Comparison of ENCODE assay signal across 1 cellular context in the genomic region with DNA sequence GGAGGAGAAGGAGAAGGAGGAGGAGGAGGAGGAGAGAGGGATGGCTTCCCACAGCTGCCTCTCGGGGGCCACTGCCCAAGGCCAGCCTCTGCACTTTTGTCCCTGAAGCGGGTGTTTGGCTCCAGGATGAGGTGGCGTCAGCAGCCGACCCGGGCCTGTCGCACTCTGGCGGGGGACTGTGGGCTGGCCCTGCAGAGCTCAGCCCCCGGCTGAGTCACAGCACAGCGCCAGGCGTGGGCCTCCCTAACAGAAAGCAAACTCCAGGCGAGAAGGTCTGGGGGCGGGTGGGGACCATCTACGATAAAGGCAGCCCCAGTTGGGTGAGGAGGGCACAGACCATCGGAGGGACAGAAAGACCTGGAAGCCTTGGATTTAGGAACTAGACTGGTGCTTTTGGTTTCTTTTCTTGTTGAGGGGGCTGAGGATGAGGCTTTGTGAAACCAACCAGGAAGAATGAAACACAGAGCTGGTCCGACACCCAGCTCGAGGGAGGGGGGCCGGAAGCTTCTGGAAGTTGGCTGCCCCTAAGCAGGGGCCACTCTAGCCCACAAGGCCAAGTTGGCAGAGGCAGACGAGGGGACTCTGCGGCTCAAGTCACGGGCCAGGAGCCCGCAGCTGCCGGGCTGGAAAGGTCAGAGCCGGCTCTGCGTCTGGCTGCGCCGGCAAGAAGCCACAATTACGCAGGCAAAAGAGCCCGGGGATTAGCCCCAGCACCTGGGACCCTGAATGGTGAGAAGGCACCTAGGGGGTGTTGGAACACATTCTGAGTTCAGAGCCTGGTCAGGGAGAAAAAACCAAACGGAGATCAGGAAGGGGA.
TF ChIP-seq lines count a peak whose summit lies in the region.

No MANE protein-coding gene starts in this region.

TF ChIP-seq in K562, 482 proteins besides CTCF, POLR2A, EP300 and RAD21 (continued from another document and continues in another):
- no peak for TF ChIP-seq NKRF (IDR thresholded peaks at IDR 0.05; ENCODE audit: borderline replicate concordance)
- peak; percentile 61; the same call in 1 of the 2 replicates for TF ChIP-seq ZNF740 (CRISPR knock-in tag; IDR thresholded peaks at IDR 0.05)
- no peak for TF ChIP-seq ZNF740 (tag; IDR thresholded peaks at IDR 0.05)
- no peak for TF ChIP-seq ZNF318 (IDR thresholded peaks at IDR 0.05; ENCODE audit: borderline replicate concordance in 1 of 2, low read depth in 1 of 2)
- no peak for TF ChIP-seq NR3C1 (CRISPR knock-in tag; IDR thresholded peaks at IDR 0.05)
- TF ChIP-seq NONO (IDR thresholded peaks at IDR 0.05; ENCODE audit: low read depth in 2 of 2, low read length in 1 of 2) = no peak
- no peak for TF ChIP-seq FOXA1 (IDR thresholded peaks at IDR 0.05; ENCODE audit: borderline replicate concordance)
- TF ChIP-seq, protein P1, sequence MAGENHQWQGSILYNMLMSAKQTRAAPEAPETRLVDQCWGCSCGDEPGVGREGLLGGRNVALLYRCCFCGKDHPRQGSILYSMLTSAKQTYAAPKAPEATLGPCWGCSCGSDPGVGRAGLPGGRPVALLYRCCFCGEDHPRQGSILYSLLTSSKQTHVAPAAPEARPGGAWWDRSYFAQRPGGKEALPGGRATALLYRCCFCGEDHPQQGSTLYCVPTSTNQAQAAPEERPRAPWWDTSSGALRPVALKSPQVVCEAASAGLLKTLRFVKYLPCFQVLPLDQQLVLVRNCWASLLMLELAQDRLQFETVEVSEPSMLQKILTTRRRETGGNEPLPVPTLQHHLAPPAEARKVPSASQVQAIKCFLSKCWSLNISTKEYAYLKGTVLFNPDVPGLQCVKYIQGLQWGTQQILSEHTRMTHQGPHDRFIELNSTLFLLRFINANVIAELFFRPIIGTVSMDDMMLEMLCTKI (IDR thresholded peaks at IDR 0.05; ENCODE audit: partially characterized antibody) = no peak
- peak; percentile 40 for TF ChIP-seq NCOR1 (IDR thresholded peaks at IDR 0.05)
- no peak for TF ChIP-seq CHD7 (IDR thresholded peaks at IDR 0.05; ENCODE audit: low read depth, low read length)
- no peak for TF ChIP-seq PRPF4 (IDR thresholded peaks at IDR 0.05; ENCODE audit: insufficient read depth, low read depth, low read length, poor library complexity, severe bottlenecking)
- TF ChIP-seq BHLHE40 (IDR thresholded peaks at IDR 0.05; ENCODE audit: low read length) = peak; percentile 11; the same call in 1 of the 2 replicates
- TF ChIP-seq ZKSCAN8 (CRISPR knock-in tag; IDR thresholded peaks at IDR 0.05) = 0 out of 2 replicates have a peak, but pooled peaks have one; percentile 63
- TF ChIP-seq PHF20 (IDR thresholded peaks at IDR 0.05; ENCODE audit: partially characterized antibody) = peak; percentile 56
- TF ChIP-seq U2AF1 (optimal IDR thresholded peaks at IDR 0.05; ENCODE audit: low read depth, low read length) = no peak
- TF ChIP-seq DIDO1 (tag; IDR thresholded peaks at IDR 0.05; ENCODE audit: low read depth) = no peak
- no peak for TF ChIP-seq NELFE (IDR thresholded peaks at IDR 0.05; ENCODE audit: insufficient read depth, insufficient read length)
- TF ChIP-seq PHTF2 (CRISPR knock-in tag; IDR thresholded peaks at IDR 0.05) = no peak
- peak; percentile 67 for TF ChIP-seq ZBTB12 (CRISPR knock-in tag; IDR thresholded peaks at IDR 0.05)
